ENCODE assay signal across 8 cellular contexts in genomic region chr7:140060788-140061606, GRCh38. TPM values are rescaled to one million over a fixed set of nuclear protein-coding genes. Genes with fewer than 3 reads are reported as not detected.
DNase-seq lines count a peak whose midpoint lies in the region; ATAC-seq, FAIRE-seq and TF ChIP-seq lines count a peak whose summit lies in the region.

No MANE protein-coding gene starts in this region.

- CTCF ChIA-PET in HepG2 (lab: Yijun Ruan, JAX; ENCODE audit: low intra/inter-chr PET ratio, low total read pairs): no interaction called here

- in situ Hi-C loops in HepG2 (cut with HindIII; ENCODE audit: extremely low pct_ligation_motif_present, low pct_unique_long_range_greater_than_20kb): no loop called here

- 91% methylated on average over 11 of the region's 11 CpGs for WGBS in HepG2 (ENCODE audit: low lambda C conversion rate)

- DNase-seq in Right ventricle myocardium inferior (ENCODE audit: missing footprints): peak; percentile 75
- no peak for DNase-seq in cardiac septum (ENCODE audit: low spot score)
- DNase-seq in adipocyte (ENCODE audit: low read depth): peak; percentile 14
- no peak for DNase-seq in HepG2 (ENCODE audit: low spot score)
- peak; percentile 55 for DNase-seq in ureter (ENCODE audit: low spot score)
- DNase-seq in NCI-H2171 treated with DMSO at 0.1 percent for 48 hours (lab: John Stamatoyannopoulos, UW): no peak
- DNase-seq in epidermal melanocyte (ENCODE audit: insufficient read length, low spot score): no peak

- H3K9me3 ChIP-seq in adipocyte (ENCODE audit: control insufficient read depth, low read length) (peaks cover under 1% of the 10 kb centered on the region), HepG2 (ENCODE audit: low read length) (no peaks in the 10 kb centered on the region; the same call in 1 of the 2 replicates)

- peaks cover 20% of the 10 kb centered on the region for H3K79me2 ChIP-seq in HepG2 (ENCODE audit: insufficient read depth, low read length)

- H3K36me3 ChIP-seq in adipocyte (ENCODE audit: control insufficient read depth, insufficient read depth, low read length, severe bottlenecking): peaks cover 5% of the 10 kb centered on the region
- H3K36me3 ChIP-seq in HepG2 (replicated peaks in 1 of 2; ENCODE audit: control insufficient read depth in 1 of 2, insufficient read depth in 2 of 2, low read length in 2 of 2): peaks cover 4 to 17% of the 10 kb centered on the region in 2 experiments

- intact Hi-C loops in Right ventricle myocardium inferior (cut with DNase I): loop anchor here (2.0 kb wide), 1 partner anchor 114 kb away; no protein-coding TSS in a partner anchor
- intact Hi-C loops in cardiac septum (cut with DNase I): loop anchor here (10.0 kb wide), 1 partner anchor 264 kb away; no protein-coding TSS in a partner anchor
- intact Hi-C loops in HepG2 (cut with micrococcal nuclease; ENCODE audit: unreplicated experiment): no loop called here

- no peak overlapping the region for H2AFZ ChIP-seq in HepG2 (ENCODE audit: low read length)

- TF ChIP-seq EP300 in HepG2 (IDR thresholded peaks at IDR 0.05; ENCODE audit: low read depth in 2 of 2, low read length in 2 of 2): no peak
- no peak for TF ChIP-seq EP300 in HepG2 (CRISPR knock-in tag; IDR thresholded peaks at IDR 0.05; ENCODE audit: borderline replicate concordance)

- POLR2A ChIA-PET in HepG2 (lab: Yijun Ruan, JAX): interaction anchor here (2.2 kb wide), 1 partner anchor 11 kb away, joined by 14 read pairs; no protein-coding TSS in a partner anchor

- H3K4me3 ChIP-seq in adipocyte (ENCODE audit: low read length) (peak overlapping the region; percentile 85), HepG2 (replicated peaks in 1 of 3; ENCODE audit: insufficient read depth in 1 of 3, low read depth in 2 of 3, low read length in 3 of 3) (peak overlapping the region in 1 of 3 experiments; percentile 20; a peak in 2 of 6 replicates)

- H3K27me3 ChIP-seq in adipocyte (replicated peaks; ENCODE audit: control insufficient read depth, insufficient read depth, low read length): no peaks in the 10 kb centered on the region
- no peaks in the 10 kb centered on the region for H3K27me3 ChIP-seq in HepG2 (ENCODE audit: control insufficient read depth in 1 of 2, insufficient read depth in 2 of 2, low read length in 2 of 2)

- TF ChIP-seq POLR2A in HepG2 (IDR thresholded peaks at IDR 0.05; ENCODE audit: insufficient read depth in 1 of 2, low read depth in 2 of 2, low read length in 2 of 2): no peak

- H3K4me2 ChIP-seq in HepG2 (ENCODE audit: low read depth, low read length): peak overlapping the region; percentile 76

- BruUV-seq in HepG2 (replicated peaks; lab: Mats Ljungman, UMichigan): no TSS peak

- H3K9ac ChIP-seq in adipocyte (ENCODE audit: low read length) (no peak overlapping the region), HepG2 (ENCODE audit: insufficient read depth, low read depth, low read length) (no peak overlapping the region)

- peak overlapping the region; percentile 11 for H3K27ac ChIP-seq in HepG2 (ENCODE audit: extremely low read length, insufficient read depth, low read length)

- ATAC-seq in Right ventricle myocardium inferior (peak; percentile 47), HepG2 (no peak), HG03520 (IDR thresholded peaks at IDR 0.05; ENCODE audit: unreplicated experiment) (no peak)

- no peaks in the 10 kb centered on the region for H4K20me1 ChIP-seq in HepG2 (ENCODE audit: insufficient read depth, low read length)

- no peak for TF ChIP-seq RAD21 in HepG2 (CRISPR knock-in tag; IDR thresholded peaks at IDR 0.05)

- FAIRE-seq in HepG2 (lab: Jason Lieb, UNC): no peak

- no peak for TF ChIP-seq CTCF in HepG2 (CRISPR knock-in tag; IDR thresholded peaks at IDR 0.05)

- H3K4me1 ChIP-seq in adipocyte (ENCODE audit: control insufficient read depth, insufficient read depth, low read length) (peaks cover 24% of the 10 kb centered on the region), HepG2 (ENCODE audit: insufficient read depth, low read length) (peaks cover 68% of the 10 kb centered on the region)

TF ChIP-seq in HepG2, 621 proteins besides CTCF, POLR2A, EP300 and RAD21 (continues in another document):
- TF ChIP-seq FOSL2 (CRISPR knock-in tag; IDR thresholded peaks at IDR 0.05) (no peak), ZNF678 (CRISPR knock-in tag; IDR thresholded peaks at IDR 0.05) (no peak), IKZF4 (CRISPR knock-in tag; IDR thresholded peaks at IDR 0.05; ENCODE audit: borderline replicate concordance, low read depth, not compliant biosample characterization) (no peak), HMG20B (CRISPR knock-in tag; conservative IDR thresholded peaks at IDR 0.05) (no peak), ZNF205 (CRISPR knock-in tag; IDR thresholded peaks at IDR 0.05) (no peak), ZNF251 (CRISPR knock-in tag; IDR thresholded peaks at IDR 0.05) (no peak), EED (CRISPR knock-in tag; IDR thresholded peaks at IDR 0.05) (no peak)
- TF ChIP-seq, protein P1, sequence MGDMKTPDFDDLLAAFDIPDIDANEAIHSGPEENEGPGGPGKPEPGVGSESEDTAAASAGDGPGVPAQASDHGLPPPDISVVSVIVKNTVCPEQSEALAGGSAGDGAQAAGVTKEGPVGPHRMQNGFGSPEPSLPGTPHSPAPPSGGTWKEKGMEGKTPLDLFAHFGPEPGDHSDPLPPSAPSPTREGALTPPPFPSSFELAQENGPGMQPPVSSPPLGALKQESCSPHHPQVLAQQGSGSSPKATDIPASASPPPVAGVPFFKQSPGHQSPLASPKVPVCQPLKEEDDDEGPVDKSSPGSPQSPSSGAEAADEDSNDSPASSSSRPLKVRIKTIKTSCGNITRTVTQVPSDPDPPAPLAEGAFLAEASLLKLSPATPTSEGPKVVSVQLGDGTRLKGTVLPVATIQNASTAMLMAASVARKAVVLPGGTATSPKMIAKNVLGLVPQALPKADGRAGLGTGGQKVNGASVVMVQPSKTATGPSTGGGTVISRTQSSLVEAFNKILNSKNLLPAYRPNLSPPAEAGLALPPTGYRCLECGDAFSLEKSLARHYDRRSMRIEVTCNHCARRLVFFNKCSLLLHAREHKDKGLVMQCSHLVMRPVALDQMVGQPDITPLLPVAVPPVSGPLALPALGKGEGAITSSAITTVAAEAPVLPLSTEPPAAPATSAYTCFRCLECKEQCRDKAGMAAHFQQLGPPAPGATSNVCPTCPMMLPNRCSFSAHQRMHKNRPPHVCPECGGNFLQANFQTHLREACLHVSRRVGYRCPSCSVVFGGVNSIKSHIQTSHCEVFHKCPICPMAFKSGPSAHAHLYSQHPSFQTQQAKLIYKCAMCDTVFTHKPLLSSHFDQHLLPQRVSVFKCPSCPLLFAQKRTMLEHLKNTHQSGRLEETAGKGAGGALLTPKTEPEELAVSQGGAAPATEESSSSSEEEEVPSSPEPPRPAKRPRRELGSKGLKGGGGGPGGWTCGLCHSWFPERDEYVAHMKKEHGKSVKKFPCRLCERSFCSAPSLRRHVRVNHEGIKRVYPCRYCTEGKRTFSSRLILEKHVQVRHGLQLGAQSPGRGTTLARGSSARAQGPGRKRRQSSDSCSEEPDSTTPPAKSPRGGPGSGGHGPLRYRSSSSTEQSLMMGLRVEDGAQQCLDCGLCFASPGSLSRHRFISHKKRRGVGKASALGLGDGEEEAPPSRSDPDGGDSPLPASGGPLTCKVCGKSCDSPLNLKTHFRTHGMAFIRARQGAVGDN (CRISPR knock-in tag; IDR thresholded peaks at IDR 0.05): peak; percentile 51
- TF ChIP-seq, protein P2, sequence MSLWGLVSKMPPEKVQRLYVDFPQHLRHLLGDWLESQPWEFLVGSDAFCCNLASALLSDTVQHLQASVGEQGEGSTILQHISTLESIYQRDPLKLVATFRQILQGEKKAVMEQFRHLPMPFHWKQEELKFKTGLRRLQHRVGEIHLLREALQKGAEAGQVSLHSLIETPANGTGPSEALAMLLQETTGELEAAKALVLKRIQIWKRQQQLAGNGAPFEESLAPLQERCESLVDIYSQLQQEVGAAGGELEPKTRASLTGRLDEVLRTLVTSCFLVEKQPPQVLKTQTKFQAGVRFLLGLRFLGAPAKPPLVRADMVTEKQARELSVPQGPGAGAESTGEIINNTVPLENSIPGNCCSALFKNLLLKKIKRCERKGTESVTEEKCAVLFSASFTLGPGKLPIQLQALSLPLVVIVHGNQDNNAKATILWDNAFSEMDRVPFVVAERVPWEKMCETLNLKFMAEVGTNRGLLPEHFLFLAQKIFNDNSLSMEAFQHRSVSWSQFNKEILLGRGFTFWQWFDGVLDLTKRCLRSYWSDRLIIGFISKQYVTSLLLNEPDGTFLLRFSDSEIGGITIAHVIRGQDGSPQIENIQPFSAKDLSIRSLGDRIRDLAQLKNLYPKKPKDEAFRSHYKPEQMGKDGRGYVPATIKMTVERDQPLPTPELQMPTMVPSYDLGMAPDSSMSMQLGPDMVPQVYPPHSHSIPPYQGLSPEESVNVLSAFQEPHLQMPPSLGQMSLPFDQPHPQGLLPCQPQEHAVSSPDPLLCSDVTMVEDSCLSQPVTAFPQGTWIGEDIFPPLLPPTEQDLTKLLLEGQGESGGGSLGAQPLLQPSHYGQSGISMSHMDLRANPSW (CRISPR knock-in tag; IDR thresholded peaks at IDR 0.05; ENCODE audit: borderline replicate concordance): no peak

RNA-seq across cellular contexts. Expression of gene PARP12, which starts 1.8 kb away (rescaled TPM):
- 13.2 TPM for total RNA-seq in Right ventricle myocardium inferior
- total RNA-seq in cardiac septum: 12.5 TPM
- total RNA-seq in HepG2 (2016; rRNA removed; fragmentation: Illumina TruSeq; extraction: Trizol): 15.5 and 16.2 TPM in 2 replicates
- 5.1 and 6.0 TPM in 2 replicates for total RNA-seq in HepG2 (2016; cell fraction: cytosol; rRNA removed; fragmentation: Illumina TruSeq; extraction: Trizol; ENCODE audit: low read depth)
- 14.9 and 16.1 TPM in 2 replicates for total RNA-seq in HepG2 (2016; cell fraction: insoluble cytoplasmic fraction; rRNA removed; fragmentation: Illumina TruSeq; extraction: Trizol)
- total RNA-seq in HepG2 (2016; cell fraction: membrane; rRNA removed; fragmentation: Illumina TruSeq; extraction: Trizol): 7.8 TPM in 2 replicates
- total RNA-seq in HepG2 (2016; cell fraction: nucleus; rRNA removed; fragmentation: Illumina TruSeq; extraction: Trizol): 20.8 and 22.4 TPM in 2 replicates
- polyA plus RNA-seq in HepG2 (2011; rRNA removed): 35.2 and 37.1 TPM in 2 replicates
- polyA plus RNA-seq in HepG2 (2011; cell fraction: cytosol; rRNA removed): 22.5 and 24.9 TPM in 2 replicates
- 82.0 and 93.9 TPM in 2 replicates for polyA plus RNA-seq in HepG2 (2011; cell fraction: nucleus; rRNA removed)
- polyA plus RNA-seq in HepG2 (2012): 18.0 and 20.0 TPM in 2 replicates
- polyA plus RNA-seq in HepG2 (2016; cell fraction: cytosol; fragmentation: Illumina TruSeq; extraction: Trizol; ENCODE audit: low read depth): 1.4 and 1.5 TPM in 2 replicates
- 13.9 and 16.3 TPM in 2 replicates for polyA plus RNA-seq in HepG2 (2016; cell fraction: insoluble cytoplasmic fraction; fragmentation: Illumina TruSeq; extraction: Trizol; ENCODE audit: low read depth)
- 4.4 and 4.5 TPM in 2 replicates for polyA plus RNA-seq in HepG2 (2016; cell fraction: membrane; fragmentation: Illumina TruSeq; extraction: Trizol; ENCODE audit: low read depth)
- polyA plus RNA-seq in HepG2 (2016; cell fraction: nucleus; fragmentation: Illumina TruSeq; extraction: Trizol; ENCODE audit: insufficient read depth, low read depth): 31.0 and 39.2 TPM in 2 replicates
- polyA minus RNA-seq in HepG2 (2011; rRNA and poly(A)+ RNA removed; ENCODE audit: low replicate concordance): 52.9 and 70.5 TPM in 2 replicates
- polyA minus RNA-seq in HepG2 (2011; cell fraction: cytosol; rRNA and poly(A)+ RNA removed): 23.5 and 23.8 TPM in 2 replicates
- 46.7 and 57.6 TPM in 2 replicates for polyA minus RNA-seq in HepG2 (2011; cell fraction: nucleus; rRNA and poly(A)+ RNA removed)
- 54.2 TPM for total RNA-seq in ureter

Comparison
In these comparisons a context has a peak if more than half of its experiments do, and no peak if none do; other contexts are left out.
1. DNase-seq: peak in Right ventricle myocardium inferior (single experiment), adipocyte (single experiment) and ureter (single experiment); none in cardiac septum (single experiment), HepG2 (single experiment), NCI-H2171 treated with DMSO at 0.1 percent for 48 hours (single experiment) and epidermal melanocyte (single experiment).